8 cellular contexts compared by ENCODE assay signal in the genomic region with DNA sequence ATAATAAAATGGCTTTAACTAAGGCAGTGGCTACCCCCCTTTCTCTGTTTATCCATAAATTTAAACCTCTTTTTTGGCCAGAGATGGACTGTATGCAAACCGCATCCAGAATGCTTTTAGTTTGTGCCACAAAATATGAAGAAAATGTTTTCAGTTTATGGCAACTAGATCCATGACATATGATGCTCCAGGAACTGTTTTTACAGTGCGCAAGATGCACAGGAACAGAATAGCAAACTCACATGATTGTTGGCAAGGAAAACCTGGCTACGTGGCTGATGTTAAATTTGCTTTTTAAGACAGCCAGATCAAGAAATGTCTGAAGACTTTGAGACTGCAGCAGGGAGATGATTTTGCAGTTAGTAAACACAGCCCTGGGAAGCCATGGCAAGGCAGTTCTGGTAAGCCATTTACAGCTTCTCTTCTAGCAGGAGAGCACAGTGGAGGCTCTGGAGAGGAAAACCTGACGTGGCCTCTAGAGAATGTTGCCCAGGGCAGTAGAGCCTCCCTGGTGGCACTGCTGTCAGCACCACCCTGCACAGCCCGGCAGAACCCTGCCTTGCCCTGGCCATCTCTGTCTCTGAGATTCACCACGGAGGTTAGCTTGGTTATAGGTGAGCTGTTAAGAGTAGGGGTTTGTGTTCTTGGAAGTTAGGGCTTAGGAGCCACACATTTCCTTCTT.
A peak's percentile ranks its signal among the peaks of the same experiment; 100 is the strongest.
DNase-seq lines count a peak whose midpoint lies in the region; ATAC-seq and TF ChIP-seq lines count a peak whose summit lies in the region.

No MANE protein-coding gene starts in this region.

- H3K4me1 Mint-ChIP-seq in activated naive CD8-positive, alpha-beta T cell (ENCODE audit: low read depth) = peaks cover 86% of the 10 kb centered on the region
- peaks cover 78 to 89% of the 10 kb centered on the region in 2 donors for H3K4me1 Mint-ChIP-seq in immature natural killer cell

- H3K27ac Mint-ChIP-seq in activated naive CD8-positive, alpha-beta T cell = peak overlapping the region; percentile 83
- peak overlapping the region; percentile 71 to 89 (median 84) for H3K27ac Mint-ChIP-seq in immature natural killer cell

- 19 to 30% (median 21%) methylated on average over 6 of the region's 6 CpGs for WGBS in stomach, 5 donors

- TF ChIP-seq CTCF in stomach (IDR thresholded peaks at IDR 0.05) = no peak

- no peaks in the 10 kb centered on the region for H3K9me3 Mint-ChIP-seq in activated naive CD8-positive, alpha-beta T cell (ENCODE audit: low read depth)
- no peaks in the 10 kb centered on the region for H3K9me3 Mint-ChIP-seq in immature natural killer cell

- TF ChIP-seq POLR2A in stomach (IDR thresholded peaks at IDR 0.05) = no peak

- no peaks in the 10 kb centered on the region for H3K36me3 Mint-ChIP-seq in activated naive CD8-positive, alpha-beta T cell
- no peaks in the 10 kb centered on the region for H3K36me3 Mint-ChIP-seq in immature natural killer cell

- no peaks in the 10 kb centered on the region for H3K9me3 ChIP-seq in stomach

- ATAC-seq in GM21360 (IDR thresholded peaks at IDR 0.05; ENCODE audit: unreplicated experiment) (no peak), HG03354 (IDR thresholded peaks at IDR 0.05; ENCODE audit: poor library complexity, severe bottlenecking, unreplicated experiment) (no peak)

- H3K4me3 Mint-ChIP-seq in activated naive CD8-positive, alpha-beta T cell = peak overlapping the region; percentile 84
- H3K4me3 Mint-ChIP-seq in immature natural killer cell = peak overlapping the region; percentile 76 to 91 (median 82)

- H3K27me3 Mint-ChIP-seq in activated naive CD8-positive, alpha-beta T cell = no peaks in the 10 kb centered on the region
- peaks cover 0 to 5% (median 4%) of the 10 kb centered on the region in 3 donors for H3K27me3 Mint-ChIP-seq in immature natural killer cell (ENCODE audit: low read depth in 3 of 3)

- H3K27ac ChIP-seq in stomach = peak overlapping the region; percentile 37 to 73 (median 58)

- H3K27me3 ChIP-seq in stomach = no peaks in the 10 kb centered on the region

- H3K36me3 ChIP-seq in stomach = no peaks in the 10 kb centered on the region

- intact Hi-C loops in stomach (cut with DNase I; ENCODE audit: low total_unique reads) = no loop called here

- no peak for TF ChIP-seq EP300 in stomach (IDR thresholded peaks at IDR 0.05)

- H3K4me3 ChIP-seq in stomach = peak overlapping the region; percentile 3 to 30 (median 14)

- H3K4me1 ChIP-seq in stomach = peaks cover 5 to 49% (median 27%) of the 10 kb centered on the region in 4 donors

- DNase-seq in activated T-cell treated with anti-CD3 and anti-CD28 coated beads for 24 hours (ENCODE audit: low read depth) (peak; percentile 26), activated T-cell treated with anti-CD3 and anti-CD28 coated beads for 4 hours (no peak), immature natural killer cell (peak in 1 of 3 donors; percentile 18), stomach (peak; percentile 33), NCI-H2171 treated with DMSO at 0.1 percent for 48 hours (lab: John Stamatoyannopoulos, UW) (no peak)

Comparison
In these comparisons a context has a peak if more than half of its experiments do, and no peak if none do; other contexts are left out.
1. DNase-seq: peak in activated T-cell treated with anti-CD3 and anti-CD28 coated beads for 24 hours (single experiment) and stomach (single experiment); none in activated T-cell treated with anti-CD3 and anti-CD28 coated beads for 4 hours (single experiment) and NCI-H2171 treated with DMSO at 0.1 percent for 48 hours (single experiment).